Comparison of ENCODE assay signal across 36 cellular contexts in the genomic region with DNA sequence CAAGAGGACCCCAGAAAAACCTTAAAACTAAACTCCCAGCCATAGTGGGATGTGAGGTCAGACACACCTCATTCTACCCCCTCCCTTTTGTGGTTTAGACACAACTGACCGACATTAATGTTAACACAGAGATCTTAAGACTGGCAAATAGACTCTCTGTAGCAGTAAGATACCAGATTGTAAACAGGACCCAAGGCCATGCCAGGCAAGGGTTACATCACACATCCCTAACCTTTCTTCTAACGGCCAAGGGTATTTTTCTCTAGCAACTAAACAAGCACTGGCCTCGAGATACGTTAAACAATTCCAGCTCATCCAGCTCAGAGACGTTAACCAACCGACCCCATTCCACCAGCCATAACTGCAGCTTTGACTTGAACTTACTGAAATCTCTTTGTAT.
"Had no signal": no experiment of that assay in that cellular context is flagged by ENCODE, and none has a peak within 500 bp of the region (broad histone marks: within the 10 kb centered on the region; RNA-seq: fewer than 3 reads in every experiment).

No MANE protein-coding gene starts in this region.

- FAIRE-seq: astrocyte, TTC549 had no signal

- H3K27me3 Mint-ChIP-seq: activated B cell treated with CpG ODN at 0.5 μM for 24 hours; activated CD4-positive, alpha-beta memory T cell treated with anti-CD3 and anti-CD28 coated beads for 36 hours; activated CD8-positive, alpha-beta T cell treated with anti-CD3 and anti-CD28 coated beads for 36 hours; activated naive CD8-positive, alpha-beta T cell treated with anti-CD3 and anti-CD28 coated beads for 36 hours had no signal

- H3K9me3 ChIP-seq: adrenal gland, body of pancreas, breast epithelium had no signal

- H3K4me1 Mint-ChIP-seq: activated CD4-positive, alpha-beta T cell treated with anti-CD3 and anti-CD28 coated beads, Interleukin-2, amount 10 ng/mL, durations not matched to agents 24 days and 14 days; activated naive CD8-positive, alpha-beta T cell treated with anti-CD3 and anti-CD28 coated beads for 36 hours; activated T-helper 17 cell treated with anti-CD3 and anti-CD28 coated beads, Interleukin-2, amount 50 U/mL, for 72 hours had no signal

- H3K9me3 Mint-ChIP-seq: activated B cell treated with CpG ODN at 0.5 μM for 24 hours; activated CD4-positive, alpha-beta memory T cell treated with anti-CD3 and anti-CD28 coated beads for 36 hours; activated CD4-positive, alpha-beta T cell treated with anti-CD3 and anti-CD28 coated beads, Interleukin-2, amount 10 ng/mL, durations not matched to agents 24 days and 14 days; activated CD8-positive, alpha-beta T cell treated with anti-CD3 and anti-CD28 coated beads for 36 hours; activated naive CD4-positive, alpha-beta T cell treated with anti-CD3 and anti-CD28 coated beads for 36 hours; activated naive CD4-positive, alpha-beta T cell treated with anti-CD3 and anti-CD28 coated beads, Interleukin-2, amount 50 U/mL, for 72 hours; activated naive CD8-positive, alpha-beta T cell treated with anti-CD3 and anti-CD28 coated beads for 36 hours; activated T-cell treated with anti-CD3 and anti-CD28 coated beads, Interleukin-2, amount 50 U/mL, for 4 hours; activated T-cell treated with anti-CD3 and anti-CD28 coated beads, Interleukin-2, amount 50 U/mL, for 72 hours; activated T-helper 1 cell treated with anti-CD3 and anti-CD28 coated beads, Interleukin-12 subunit alpha, Interleukin-12 subunit beta, Interleukin-2, Interleukin-4 antibody, amounts not matched to agents 30 ng/mL and 10 ng/mL and 1 ng/mL, durations not matched to agents 14 hours and 24 hours and 36 hours; activated T-helper 17 cell treated with anti-CD3 and anti-CD28 coated beads, Interleukin-2, amount 50 U/mL, for 72 hours; T-helper 1 cell treated with Interleukin-12 subunit alpha and Interleukin-12 subunit beta and Interleukin-4 antibody, amounts not matched to agents 30 μg/mL and 1 μg/mL, for 36 hours; T-helper 2 cell treated with Interferon-gamma antibody and Interleukin-4, amounts not matched to agents 5 μg/mL and 100 μg/mL, for 36 hours had no signal

- H3K27me3 ChIP-seq: adrenal gland, body of pancreas, brain microvascular endothelial cell, breast epithelium had no signal

- DNase-seq: activated B cell treated with CpG ODN at 0.5 μM for 24 hours; activated CD4-positive, alpha-beta memory T cell treated with anti-CD3 and anti-CD28 coated beads for 36 hours; activated CD4-positive, alpha-beta T cell treated with anti-CD3 and anti-CD28 coated beads for 4 hours; activated CD4-positive, alpha-beta T cell treated with anti-CD3 and anti-CD28 coated beads, Interleukin-2, amount 10 ng/mL, durations not matched to agents 24 days and 14 days; activated CD4-positive, alpha-beta T cell treated with anti-CD3 and anti-CD28 coated beads, Interleukin-2, amount 50 U/mL, for 1 hour; activated CD4-positive, alpha-beta T cell treated with anti-CD3 and anti-CD28 coated beads, Interleukin-2, amount 50 U/mL, for 4 hours; activated CD4-positive, CD25-positive, alpha-beta regulatory T cell treated with anti-CD3 and anti-CD28 coated beads, Interleukin-2, amount 50 U/mL, for 72 hours; activated CD8-positive, alpha-beta T cell treated with anti-CD3 and anti-CD28 coated beads for 36 hours; activated effector memory CD4-positive, alpha-beta T cell treated with anti-CD3 and anti-CD28 coated beads, Interleukin-2, amount 50 U/mL, for 16 hours; activated gamma-delta T cell treated with Interleukin-2 at 50 U/mL for 16 hours; activated naive CD4-positive, alpha-beta T cell; activated naive CD4-positive, alpha-beta T cell treated with anti-CD3 and anti-CD28 coated beads for 36 hours; activated naive CD4-positive, alpha-beta T cell treated with anti-CD3 and anti-CD28 coated beads, Interleukin-2, amount 50 U/mL, for 16 hours; activated naive CD8-positive, alpha-beta T cell treated with anti-CD3 and anti-CD28 coated beads for 36 hours; activated T-cell treated with anti-CD3 and anti-CD28 coated beads for 4 hours; activated T-cell treated with anti-CD3 and anti-CD28 coated beads, Interleukin-2, amount 50 U/mL, for 1 hour; activated T-cell treated with anti-CD3 and anti-CD28 coated beads, Interleukin-2, amount 50 U/mL, for 4 hours; activated T-cell treated with anti-CD3 and anti-CD28 coated beads, Interleukin-2, amount 50 U/mL, for 72 hours; amniotic stem cell; aorta; body of pancreas; brain microvascular endothelial cell; central memory CD4-positive, alpha-beta T cell; T-helper 1 cell; T-helper 2 cell; T-helper 9 cell had no signal

- H3K36me3 ChIP-seq: breast epithelium had no signal

- ATAC-seq: activated CD8-positive, alpha-beta T cell treated with anti-CD3 and anti-CD28 coated beads for 36 hours; activated naive CD4-positive, alpha-beta T cell treated with anti-CD3 and anti-CD28 coated beads, Interleukin-2, amount 50 U/mL, for 72 hours; activated T-cell treated with anti-CD3 and anti-CD28 coated beads, Interleukin-2, amount 50 U/mL, for 4 hours; activated T-helper 17 cell treated with anti-CD3 and anti-CD28 coated beads, Interleukin-2, amount 50 U/mL, for 72 hours; body of pancreas had no signal

- H3K4me3 Mint-ChIP-seq: activated B cell treated with CpG ODN at 0.5 μM for 24 hours; activated CD4-positive, alpha-beta memory T cell treated with anti-CD3 and anti-CD28 coated beads for 36 hours; activated CD4-positive, alpha-beta T cell treated with anti-CD3 and anti-CD28 coated beads, Interleukin-2, amount 10 ng/mL, durations not matched to agents 24 days and 14 days; activated CD8-positive, alpha-beta T cell treated with anti-CD3 and anti-CD28 coated beads for 36 hours; activated naive CD4-positive, alpha-beta T cell treated with anti-CD3 and anti-CD28 coated beads for 36 hours; activated naive CD8-positive, alpha-beta T cell treated with anti-CD3 and anti-CD28 coated beads for 36 hours; activated T-cell treated with anti-CD3 and anti-CD28 coated beads, Interleukin-2, amount 50 U/mL, for 4 hours; activated T-cell treated with anti-CD3 and anti-CD28 coated beads, Interleukin-2, amount 50 U/mL, for 72 hours; activated T-helper 1 cell treated with anti-CD3 and anti-CD28 coated beads, Interleukin-12 subunit alpha, Interleukin-12 subunit beta, Interleukin-2, Interleukin-4 antibody, amounts not matched to agents 30 ng/mL and 10 ng/mL and 1 ng/mL, durations not matched to agents 14 hours and 24 hours and 36 hours; activated T-helper 17 cell treated with anti-CD3 and anti-CD28 coated beads, Interleukin-2, amount 50 U/mL, for 72 hours; T-helper 1 cell treated with Interleukin-12 subunit alpha and Interleukin-12 subunit beta and Interleukin-4 antibody, amounts not matched to agents 30 μg/mL and 1 μg/mL, for 36 hours; T-helper 2 cell treated with Interferon-gamma antibody and Interleukin-4, amounts not matched to agents 5 μg/mL and 100 μg/mL, for 36 hours had no signal

- H3K4me3 ChIP-seq: adrenal gland, body of pancreas, breast epithelium had no signal

- H3K4me1 ChIP-seq: adrenal gland, body of pancreas, breast epithelium had no signal

- H3K27ac ChIP-seq: adrenal gland, body of pancreas, brain microvascular endothelial cell, breast epithelium, VCaP had no signal

- H3K27ac Mint-ChIP-seq: activated B cell treated with CpG ODN at 0.5 μM for 24 hours; activated CD4-positive, alpha-beta memory T cell treated with anti-CD3 and anti-CD28 coated beads for 36 hours; activated CD4-positive, alpha-beta T cell treated with anti-CD3 and anti-CD28 coated beads, Interleukin-2, amount 10 ng/mL, durations not matched to agents 24 days and 14 days; activated CD8-positive, alpha-beta T cell treated with anti-CD3 and anti-CD28 coated beads for 36 hours; activated naive CD4-positive, alpha-beta T cell treated with anti-CD3 and anti-CD28 coated beads for 36 hours; activated naive CD4-positive, alpha-beta T cell treated with anti-CD3 and anti-CD28 coated beads, Interleukin-2, amount 50 U/mL, for 72 hours; activated naive CD8-positive, alpha-beta T cell treated with anti-CD3 and anti-CD28 coated beads for 36 hours; activated T-cell treated with anti-CD3 and anti-CD28 coated beads, Interleukin-2, amount 50 U/mL, for 72 hours; activated T-helper 1 cell treated with anti-CD3 and anti-CD28 coated beads, Interleukin-12 subunit alpha, Interleukin-12 subunit beta, Interleukin-2, Interleukin-4 antibody, amounts not matched to agents 30 ng/mL and 10 ng/mL and 1 ng/mL, durations not matched to agents 14 hours and 24 hours and 36 hours; activated T-helper 17 cell treated with anti-CD3 and anti-CD28 coated beads, Interleukin-2, amount 50 U/mL, for 72 hours; T-helper 1 cell treated with Interleukin-12 subunit alpha and Interleukin-12 subunit beta and Interleukin-4 antibody, amounts not matched to agents 30 μg/mL and 1 μg/mL, for 36 hours; T-helper 2 cell treated with Interferon-gamma antibody and Interleukin-4, amounts not matched to agents 5 μg/mL and 100 μg/mL, for 36 hours had no signal
